8 cellular contexts compared by ENCODE assay signal in the genomic region with DNA sequence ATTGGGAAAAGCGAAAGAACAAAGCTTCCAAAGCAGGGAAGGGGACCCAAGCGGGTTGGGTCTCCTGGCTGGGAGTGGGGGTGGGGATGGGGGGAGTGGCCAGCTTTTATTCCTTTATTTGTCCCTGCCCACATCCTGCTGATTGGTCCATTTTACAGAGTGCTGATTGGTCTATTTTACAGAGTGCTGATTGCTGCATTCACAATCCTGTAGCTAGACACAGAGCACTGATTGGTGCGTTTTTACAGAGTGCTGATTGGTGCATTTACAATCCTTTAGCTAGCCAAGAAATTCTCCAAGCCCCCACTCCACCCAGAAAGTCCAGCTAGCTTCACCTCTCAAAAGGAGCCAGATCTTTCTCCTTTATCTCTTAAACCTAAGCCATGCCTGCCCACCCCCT. TPM values are rescaled to one million over a fixed set of nuclear protein-coding genes. Genes with fewer than 3 reads are reported as not detected.
DNase-seq lines count a peak whose midpoint lies in the region; ATAC-seq, FAIRE-seq and TF ChIP-seq lines count a peak whose summit lies in the region.
"Not testable (repeated sequence)": the region's sequence is repeated elsewhere in the genome, so short reads cannot be mapped to it uniquely, and the experiment has no call there.
"Had no signal": no experiment of that assay in that cellular context is flagged by ENCODE, and none has a peak within 500 bp of the region (broad histone marks: within the 10 kb centered on the region; RNA-seq: fewer than 3 reads in every experiment).

No MANE protein-coding gene starts in this region.

- peaks cover 70% of the 10 kb centered on the region for H3K4me1 ChIP-seq in Caco-2
- peaks cover 33% of the 10 kb centered on the region for H3K4me1 ChIP-seq in Panc1 (ENCODE audit: control insufficient read depth, insufficient read depth, low read length)
- H3K4me1 ChIP-seq in K562 (replicated peaks in 1 of 2; ENCODE audit: control insufficient read depth in 2 of 2, insufficient read depth in 2 of 2, low read length in 2 of 2): peaks cover 7 to 16% of the 10 kb centered on the region in 2 experiments; a peak in 3 of 5 replicates
- H3K4me1 ChIP-seq in H1 (replicated peaks in 1 of 4; ENCODE audit: control insufficient read depth in 3 of 4, insufficient read depth in 4 of 4, low read length in 3 of 4): peaks cover 5 to 41% (median 35%) of the 10 kb centered on the region in 4 experiments
- peaks cover 44% of the 10 kb centered on the region for H3K4me1 ChIP-seq in mesenchymal stem cell (ENCODE audit: control insufficient read depth, insufficient read depth, low read depth, low read length)

- not testable (repeated sequence) for H2BK15ac ChIP-seq in H1 (ENCODE audit: low read length); mesenchymal stem cell (ENCODE audit: low read depth, poor library complexity, severe bottlenecking)

- H3K23me2 ChIP-seq in H1 (ENCODE audit: low read depth, low read length): not testable (repeated sequence)

- not testable (repeated sequence) for H3K14ac ChIP-seq in H1 (ENCODE audit: insufficient read length); mesenchymal stem cell (ENCODE audit: low read length in 2 of 2)

- H3K4me1 Mint-ChIP-seq in Caco-2 (ENCODE audit: low read depth, unreplicated experiment) (peaks cover 43% of the 10 kb centered on the region), neural crest cell (peaks cover 75% of the 10 kb centered on the region), osteocyte (ENCODE audit: unreplicated experiment) (peaks cover 74% of the 10 kb centered on the region)

- not testable (repeated sequence) for BruUV-seq in Caco-2 (replicated peaks; lab: Mats Ljungman, UMichigan); Panc1 (replicated peaks; lab: Mats Ljungman, UMichigan); K562 (replicated peaks; lab: Mats Ljungman, UMichigan)

- H4K5ac ChIP-seq in H1 (ENCODE audit: insufficient read length, low read depth, low read length): not testable (repeated sequence)

- peak overlapping the region; percentile 10 for H3K27ac Mint-ChIP-seq in Caco-2 (ENCODE audit: unreplicated experiment)
- H3K27ac Mint-ChIP-seq in neural crest cell (ENCODE audit: unreplicated experiment): peak overlapping the region; percentile 37
- peak overlapping the region; percentile 64 for H3K27ac Mint-ChIP-seq in osteocyte (ENCODE audit: unreplicated experiment)

- H3K27me3 ChIP-seq in Caco-2 (replicated peaks; ENCODE audit: control insufficient read depth, insufficient read depth, low read length); Panc1 (ENCODE audit: control insufficient read depth, insufficient read depth, low read length); K562 (ENCODE audit: control insufficient read depth in 2 of 2, insufficient read depth in 2 of 2, low read length in 2 of 2); mesenchymal stem cell (ENCODE audit: control insufficient read depth in 1 of 2, insufficient read depth in 1 of 2, low read length in 2 of 2): not testable (repeated sequence)
- H3K27me3 ChIP-seq in H1 (replicated peaks in 1 of 4; ENCODE audit: control insufficient read depth in 3 of 4, extremely low read depth in 1 of 4, insufficient read depth in 3 of 4, low read length in 3 of 4): peaks cover 11 to 51% (median 31%) of the 10 kb centered on the region in 4 experiments

- not testable (repeated sequence) for H3K4ac ChIP-seq in H1 (replicated peaks; ENCODE audit: insufficient read length, low read depth, low read length); mesenchymal stem cell (ENCODE audit: low read depth in 1 of 2, low read length in 2 of 2)

- H2AFZ ChIP-seq in K562 (ENCODE audit: low read depth, low read length); H1 (ENCODE audit: low read length); mesenchymal stem cell (ENCODE audit: low read depth, low read length): not testable (repeated sequence)

- in situ Hi-C loops in Panc1 (cut with HindIII; ENCODE audit: low pct_unique_long_range_greater_than_20kb, low sequenced_read_pairs); K562 (cut with MboI): not testable (repeated sequence)

- not testable (repeated sequence) for H3K79me1 ChIP-seq in H1 (ENCODE audit: low read depth, low read length); mesenchymal stem cell (replicated peaks; ENCODE audit: low read length, poor library complexity, severe bottlenecking)

- H3K4me3 ChIP-seq in Caco-2 (ENCODE audit: low read depth, low read length); Panc1 (ENCODE audit: low read depth in 2 of 2, low read length in 2 of 2); K562; H1 (ENCODE audit: extremely low read depth in 1 of 4, insufficient read depth in 2 of 4, low read depth in 3 of 4, low read length in 4 of 4); mesenchymal stem cell (ENCODE audit: insufficient read depth in 1 of 2, low read depth in 1 of 2, low read length in 2 of 2): not testable (repeated sequence)

- H3K4me3 Mint-ChIP-seq in Caco-2 (ENCODE audit: unreplicated experiment); osteocyte (ENCODE audit: unreplicated experiment): not testable (repeated sequence)
- H3K4me3 Mint-ChIP-seq in neural crest cell: peak overlapping the region; percentile 18

- intact Hi-C loops in Caco-2 (cut with micrococcal nuclease; ENCODE audit: unreplicated experiment); Panc1 (cut with micrococcal nuclease; ENCODE audit: unreplicated experiment): not testable (repeated sequence)
- intact Hi-C loops in K562 (cut with micrococcal nuclease): loop anchor here (10.0 kb wide), 1 partner anchor 237 kb away; no protein-coding TSS in a partner anchor

- not testable (repeated sequence) for H3K18ac ChIP-seq in H1 (ENCODE audit: extremely low read depth, low read length); mesenchymal stem cell (ENCODE audit: low read depth in 1 of 2, low read length in 2 of 2)

- not testable (repeated sequence) for TF ChIP-seq RAD21 in K562 (CRISPR knock-in tag; conservative IDR thresholded peaks at IDR 0.05 in 1 of 2, IDR thresholded peaks at IDR 0.05 in 1 of 2); H1 (IDR thresholded peaks at IDR 0.05 in 1 of 2, conservative IDR thresholded peaks at IDR 0.05 in 1 of 2; ENCODE audit: low read depth in 2 of 2, low read length in 2 of 2)

- POLR2A ChIA-PET in Caco-2 (lab: Charles Lee); Panc1 (lab: Charles Lee): not testable (repeated sequence)
- POLR2A ChIA-PET in K562 (lab: Yijun Ruan, JAX) (interaction anchor here (0.6 to 1.6 kb wide), 3 partner anchors 15 to 192 kb away, joined by 3 read pairs; no protein-coding TSS in a partner anchor), H1 (lab: Charles Lee; ENCODE audit: partially characterized antibody) (interaction anchor here (0.5 to 14.7 kb wide), 5 partner anchors 9 to 69 kb away, joined by 3 to 219 read pairs (median 3); partner anchors contain the start of genes FZD2 and GPATCH8)

- H3K79me2 ChIP-seq in K562 (ENCODE audit: control insufficient read depth, insufficient read depth, low read length); H1 (ENCODE audit: control insufficient read depth in 1 of 2, insufficient read depth in 2 of 2, low read length in 2 of 2): not testable (repeated sequence)

- not testable (repeated sequence) for H3K9me1 ChIP-seq in K562 (ENCODE audit: control insufficient read depth, insufficient read depth, low read length)

- DNase-seq in Caco-2; Panc1 (ENCODE audit: low read depth, low spot score); K562 (ENCODE audit: extremely low read depth in 1 of 4, low spot score in 3 of 4); H1 (ENCODE audit: low read depth in 1 of 2, low spot score in 2 of 2); mesenchymal stem cell; neural crest cell (ENCODE audit: low read depth, low spot score); osteocyte (ENCODE audit: extremely low spot score, unreplicated experiment): not testable (repeated sequence)

- peaks cover 22% of the 10 kb centered on the region for H3K36me3 Mint-ChIP-seq in Caco-2 (ENCODE audit: insufficient read depth, unreplicated experiment)
- H3K36me3 Mint-ChIP-seq in neural crest cell (ENCODE audit: low read depth); osteocyte (ENCODE audit: unreplicated experiment): not testable (repeated sequence)

- H3K9ac ChIP-seq in K562 (ENCODE audit: insufficient read depth in 1 of 2, low read depth in 2 of 2, low read length in 2 of 2); H1 (replicated peaks in 1 of 4; ENCODE audit: extremely low read depth in 1 of 4, low read depth in 3 of 4, low read length in 3 of 4); mesenchymal stem cell (ENCODE audit: low read length): not testable (repeated sequence)

- H3K56ac ChIP-seq in H1 (replicated peaks; ENCODE audit: insufficient read length, low read depth, low read length): not testable (repeated sequence)

- H3K36me3 ChIP-seq in Caco-2 (ENCODE audit: control insufficient read depth, insufficient read depth, low read length); Panc1 (ENCODE audit: control insufficient read depth, insufficient read depth, low read length); K562 (ENCODE audit: control insufficient read depth, insufficient read depth, low read length); H1 (ENCODE audit: control insufficient read depth in 2 of 4, insufficient read depth in 4 of 4, low read length in 3 of 4); mesenchymal stem cell (ENCODE audit: control insufficient read depth in 1 of 2, insufficient read depth in 2 of 2, low read depth in 1 of 2, low read length in 2 of 2): not testable (repeated sequence)

- H3K9me3 ChIP-seq in Caco-2; Panc1 (ENCODE audit: control insufficient read depth, insufficient read depth, low read depth, low read length); K562 (replicated peaks; ENCODE audit: control insufficient read depth, insufficient read depth, low read depth, low read length); H1 (ENCODE audit: insufficient read depth in 2 of 2, low read depth in 1 of 2, low read length in 1 of 2); mesenchymal stem cell (ENCODE audit: control insufficient read depth, low read length): not testable (repeated sequence)

- H2AK5ac ChIP-seq in H1 (ENCODE audit: low read depth, low read length): not testable (repeated sequence)
- H2AK5ac ChIP-seq in mesenchymal stem cell (ENCODE audit: low read length, severe bottlenecking): peak overlapping the region; percentile 44

- not testable (repeated sequence) for H4K8ac ChIP-seq in H1 (ENCODE audit: extremely low read depth, insufficient read depth, low read length); mesenchymal stem cell (ENCODE audit: low read length)

- WGBS in K562 (ENCODE audit: insufficient coverage, low coverage, missing lambda C conversion rate): 70% methylated on average over 3 of the region's 3 CpGs
- WGBS in H1 (ENCODE audit: extremely low coverage in 1 of 2, insufficient coverage in 1 of 2, insufficient read length in 1 of 2, insufficient replicate concordance in 2 of 2, low coverage in 1 of 2, low lambda C conversion rate in 2 of 2, missing lambda C conversion rate in 1 of 2), 2 experiments: 83% methylated on average over 3 of the region's 3 CpGs; no CpG with 5 or more reads in 1 of the 2 experiments
- 100% methylated on average over 3 of the region's 3 CpGs for WGBS in mesenchymal stem cell

- TF ChIP-seq EP300 in K562 (IDR thresholded peaks at IDR 0.05; ENCODE audit: low read length); H1 (IDR thresholded peaks at IDR 0.05; ENCODE audit: borderline replicate concordance in 1 of 2, low read depth in 2 of 2, low read length in 2 of 2): not testable (repeated sequence)

- not testable (repeated sequence) for H3K23ac ChIP-seq in H1 (ENCODE audit: insufficient read length); mesenchymal stem cell (ENCODE audit: low read length in 2 of 2)

- H4K91ac ChIP-seq in H1 (replicated peaks; ENCODE audit: insufficient read length, low read length); mesenchymal stem cell (ENCODE audit: low read length): not testable (repeated sequence)

- H4K20me1 ChIP-seq in K562 (replicated peaks; ENCODE audit: control insufficient read depth, insufficient read depth, low read length); H1 (replicated peaks in 1 of 2; ENCODE audit: control insufficient read depth in 1 of 2, insufficient read depth in 2 of 2, low read length in 2 of 2): not testable (repeated sequence)

- peak overlapping the region; percentile 59; the same call in 1 of the 2 replicates for H3K27ac ChIP-seq in Panc1 (ENCODE audit: low read length)
- not testable (repeated sequence) for H3K27ac ChIP-seq in K562 (ENCODE audit: extremely low read depth, low read depth, low read length); H1 (ENCODE audit: low read depth, low read length); mesenchymal stem cell (ENCODE audit: low read length, poor library complexity, severe bottlenecking)

- ATAC-seq in Panc1, K562: not testable (repeated sequence)

- not testable (repeated sequence) for H3K27me3 Mint-ChIP-seq in Caco-2 (ENCODE audit: insufficient read depth, unreplicated experiment); neural crest cell (ENCODE audit: low read depth); osteocyte (ENCODE audit: unreplicated experiment)

- H3K4me2 ChIP-seq in K562 (ENCODE audit: insufficient read depth, low read length); H1 (ENCODE audit: insufficient read depth in 1 of 2, low read depth in 2 of 2, low read length in 2 of 2); mesenchymal stem cell (ENCODE audit: low read length, poor library complexity, severe bottlenecking): not testable (repeated sequence)

- not testable (repeated sequence) for H2BK20ac ChIP-seq in H1 (ENCODE audit: low read length)

- not testable (repeated sequence) for FAIRE-seq in K562 (lab: Jason Lieb, UNC); H1 (lab: Jason Lieb, UNC)

- not testable (repeated sequence) for H2BK12ac ChIP-seq in H1 (ENCODE audit: low read depth, low read length)
- H2BK12ac ChIP-seq in mesenchymal stem cell (ENCODE audit: low read length in 2 of 2): peak overlapping the region in 1 of 2 experiments; percentile 85

- CTCF ChIA-PET in Caco-2 (lab: Charles Lee); K562 (lab: Yijun Ruan, JAX; ENCODE audit: low intra/inter-chr PET ratio): not testable (repeated sequence)
- CTCF ChIA-PET in Panc1 (lab: Charles Lee): interaction anchor here (0.9 kb wide), 1 partner anchor 49 kb away, joined by 12 read pairs; no protein-coding TSS in a partner anchor
- CTCF ChIA-PET in H1 (lab: Charles Lee; ENCODE audit: partially characterized antibody): interaction anchor here (0.6 to 7.3 kb wide), 9 partner anchors 14 to 1144 kb away, joined by 3 to 68 read pairs (median 4); partner anchors contain the start of gene FZD2

- TF ChIP-seq POLR2A in K562 (conservative IDR thresholded peaks at IDR 0.05); H1 (IDR thresholded peaks at IDR 0.05; ENCODE audit: control extremely low read depth in 1 of 2, low read depth in 2 of 2, low read length in 2 of 2): not testable (repeated sequence)

- not testable (repeated sequence) for TF ChIP-seq CTCF in Caco-2 (IDR thresholded peaks at IDR 0.05; ENCODE audit: insufficient read depth in 1 of 2, low read depth in 1 of 2, low read length in 1 of 2, severe bottlenecking in 1 of 2, unreplicated experiment in 1 of 2); Panc1 (IDR thresholded peaks at IDR 0.05); K562 (IDR thresholded peaks at IDR 0.05 in 2 of 3, conservative IDR thresholded peaks at IDR 0.05 in 1 of 3; ENCODE audit: insufficient read depth in 2 of 3, low read depth in 1 of 3, low read length in 3 of 3); H1 (IDR thresholded peaks at IDR 0.05; ENCODE audit: control extremely low read depth in 1 of 3, insufficient read depth in 1 of 3, low read depth in 1 of 3, low read length in 3 of 3); neural crest cell (conservative IDR thresholded peaks at IDR 0.05); osteocyte (IDR thresholded peaks at IDR 0.05)

- H2BK5ac ChIP-seq in H1 (ENCODE audit: low read depth, low read length); mesenchymal stem cell (ENCODE audit: low read depth, low read length, poor library complexity, severe bottlenecking): not testable (repeated sequence)

- not testable (repeated sequence) for H3K9me3 Mint-ChIP-seq in Caco-2 (ENCODE audit: unreplicated experiment); neural crest cell; osteocyte (ENCODE audit: unreplicated experiment)

- not testable (repeated sequence) for H2BK120ac ChIP-seq in H1 (replicated peaks; ENCODE audit: low read depth, low read length); mesenchymal stem cell (ENCODE audit: low read depth, low read length)

RNA-seq across cellular contexts. Expression of gene FZD2, which starts 19.4 kb away (rescaled TPM):
- total RNA-seq in Caco-2 (2022) (36.4 and 39.5 TPM in 2 replicates), Panc1 (2021; ENCODE audit: unreplicated experiment) (35.4 TPM), K562 (2014; rRNA removed) (1.1 and 1.2 TPM in 2 replicates), K562 (2014; rRNA removed; fragmentation: Illumina TruSeq; extraction: Trizol) (0.10 and 0.11 TPM in 2 replicates), K562 (2015; rRNA removed; fragmentation: Illumina TruSeq; extraction: Trizol) (0.68 and 1.1 TPM in 2 replicates), K562 (2021) (3.5 and 3.7 TPM in 2 replicates), neural crest cell (93.5 and 96.2 TPM in 2 replicates), osteocyte (203 and 207 TPM in 2 replicates)
- 54.3 TPM for polyA plus RNA-seq in Panc1 (2012; ENCODE audit: insufficient read length)
- total RNA-seq in K562 (2011; cell fraction: chromatin; rRNA removed; ENCODE audit: low replicate concordance): 1.3 and 4.1 TPM in 2 replicates
- 7.2 and 8.2 TPM in 2 replicates for total RNA-seq in K562 (2011; cell fraction: nucleolus; rRNA removed)
- 2.8 and 3.5 TPM in 2 replicates for total RNA-seq in K562 (2011; cell fraction: nucleoplasm; rRNA removed)
- polyA plus RNA-seq in K562 (2011; rRNA removed) (1.8 and 3.1 TPM in 2 replicates), K562 (2014; fragmentation: Illumina TruSeq; extraction: Trizol) (0.31 and 1.5 TPM in 2 replicates), K562 (2014; fragmentation: Nextera tagmentation; extraction: Ambion mirVana) (under 1 TPM in 1 of 2 experiments, not detected in 1; 0.03 TPM), K562 (2014; rRNA removed) (2.1 and 4.5 TPM in 2 replicates), H1 (2011; rRNA removed) (86.7 and 93.6 TPM in 2 replicates)
- polyA plus RNA-seq in K562 (2011; cell fraction: cytosol; rRNA removed): 6.1 and 11.5 TPM in 2 replicates
- 4.8 and 5.5 TPM in 2 replicates for polyA plus RNA-seq in K562 (2011; cell fraction: nucleus; rRNA removed)
- 2.8 and 5.2 TPM in 2 replicates for polyA plus RNA-seq in K562 (2012)
- 1.1 and 2.1 TPM in 2 replicates for polyA minus RNA-seq in K562 (2011; rRNA and poly(A)+ RNA removed)
- 4.9 and 6.1 TPM in 2 replicates for polyA minus RNA-seq in K562 (2011; cell fraction: cytosol; rRNA and poly(A)+ RNA removed)
- polyA minus RNA-seq in K562 (2011; cell fraction: nucleus; rRNA and poly(A)+ RNA removed): 2.3 and 3.8 TPM in 2 replicates
- total RNA-seq in H1 (2021; fragmentation: NEBNext Ultra II Directional; extraction: Animal tissue kit (Norgen Biotek cat#: 25700)): 17.0 and 17.6 TPM in 2 replicates
- 41.3 TPM for polyA plus RNA-seq in H1 (2011; cell fraction: cytosol; rRNA removed)
- polyA plus RNA-seq in H1 (2011; cell fraction: nucleus; rRNA removed): 37.7 TPM
- 21.7 to 33.8 TPM (median 32.4 TPM) in 4 replicates for polyA plus RNA-seq in H1 (2012, experiment 1 of 2)
- polyA plus RNA-seq in H1 (2012, experiment 2 of 2): 30.9 TPM
- 12.3 TPM for polyA plus RNA-seq in H1 (2013, experiment 1 of 2)
- polyA plus RNA-seq in H1 (2013, experiment 2 of 2): 12.0 TPM
- 22.5 and 38.9 TPM in 2 replicates for polyA minus RNA-seq in H1 (2011; rRNA and poly(A)+ RNA removed)
- polyA minus RNA-seq in H1 (2011; cell fraction: cytosol; rRNA and poly(A)+ RNA removed): 37.7 TPM
- polyA minus RNA-seq in H1 (2011; cell fraction: nucleus; rRNA and poly(A)+ RNA removed): 23.6 TPM
- polyA plus RNA-seq in mesenchymal stem cell (2013, experiment 1 of 2): 43.8 TPM
- polyA plus RNA-seq in mesenchymal stem cell (2013, experiment 2 of 2): 45.5 TPM
- total RNA-seq: CD4-positive, alpha-beta memory T cell had no signal
- polyA plus RNA-seq: CD4-positive, alpha-beta memory T cell had no signal

RNA-seq across cellular contexts. Expression of gene GPATCH8, which starts 34.7 kb away (rescaled TPM):
- total RNA-seq in Caco-2 (2022) (53.4 and 55.5 TPM in 2 replicates), Panc1 (2021; ENCODE audit: unreplicated experiment) (30.8 TPM), K562 (2014; rRNA removed) (11.6 and 12.5 TPM in 2 replicates), K562 (2014; rRNA removed; fragmentation: Illumina TruSeq; extraction: Trizol) (12.7 and 16.6 TPM in 2 replicates), K562 (2015; rRNA removed; fragmentation: Illumina TruSeq; extraction: Trizol) (12.9 and 14.1 TPM in 2 replicates), K562 (2021) (25.6 and 29.6 TPM in 2 replicates), neural crest cell (47.0 and 52.9 TPM in 2 replicates), osteocyte (52.6 and 57.1 TPM in 2 replicates)
- 14.4 TPM for polyA plus RNA-seq in Panc1 (2012; ENCODE audit: insufficient read length)
- 35.5 and 88.3 TPM in 2 replicates for total RNA-seq in K562 (2011; cell fraction: chromatin; rRNA removed; ENCODE audit: low replicate concordance)
- 15.8 and 25.9 TPM in 2 replicates for total RNA-seq in K562 (2011; cell fraction: nucleolus; rRNA removed)
- 46.9 and 79.0 TPM in 2 replicates for total RNA-seq in K562 (2011; cell fraction: nucleoplasm; rRNA removed)
- polyA plus RNA-seq in K562 (2011; rRNA removed) (10.6 and 17.3 TPM in 2 replicates), K562 (2014; fragmentation: Illumina TruSeq; extraction: Trizol) (22.2 and 24.8 TPM in 2 replicates), K562 (2014; fragmentation: Nextera tagmentation; extraction: Ambion mirVana) (10 to 100 TPM; 12.0 to 13.2 TPM), K562 (2014; rRNA removed) (14.5 and 15.6 TPM in 2 replicates), H1 (2011; rRNA removed) (20.5 and 21.6 TPM in 2 replicates)
- 7.8 and 9.3 TPM in 2 replicates for polyA plus RNA-seq in K562 (2011; cell fraction: cytosol; rRNA removed)
- 17.6 and 18.6 TPM in 2 replicates for polyA plus RNA-seq in K562 (2011; cell fraction: nucleus; rRNA removed)
- polyA plus RNA-seq in K562 (2012): 14.7 and 15.0 TPM in 2 replicates
- 29.9 and 35.0 TPM in 2 replicates for polyA minus RNA-seq in K562 (2011; rRNA and poly(A)+ RNA removed)
- polyA minus RNA-seq in K562 (2011; cell fraction: cytosol; rRNA and poly(A)+ RNA removed): 12.0 and 17.7 TPM in 2 replicates
- polyA minus RNA-seq in K562 (2011; cell fraction: nucleus; rRNA and poly(A)+ RNA removed): 11.8 and 15.6 TPM in 2 replicates
- total RNA-seq in H1 (2021; fragmentation: NEBNext Ultra II Directional; extraction: Animal tissue kit (Norgen Biotek cat#: 25700)): 51.5 and 58.1 TPM in 2 replicates
- 18.4 TPM for polyA plus RNA-seq in H1 (2011; cell fraction: cytosol; rRNA removed)
- polyA plus RNA-seq in H1 (2011; cell fraction: nucleus; rRNA removed): 35.3 TPM
- polyA plus RNA-seq in H1 (2012, experiment 1 of 2): 23.8 to 31.5 TPM (median 26.7 TPM) in 4 replicates
- polyA plus RNA-seq in H1 (2012, experiment 2 of 2): 3.3 TPM
- polyA plus RNA-seq in H1 (2013, experiment 1 of 2): 27.9 TPM
- 27.4 TPM for polyA plus RNA-seq in H1 (2013, experiment 2 of 2)
- 32.5 and 32.9 TPM in 2 replicates for polyA minus RNA-seq in H1 (2011; rRNA and poly(A)+ RNA removed)
- polyA minus RNA-seq in H1 (2011; cell fraction: cytosol; rRNA and poly(A)+ RNA removed): 24.1 TPM
- polyA minus RNA-seq in H1 (2011; cell fraction: nucleus; rRNA and poly(A)+ RNA removed): 47.5 TPM
- 18.3 TPM for polyA plus RNA-seq in mesenchymal stem cell (2013, experiment 1 of 2)
- 17.8 TPM for polyA plus RNA-seq in mesenchymal stem cell (2013, experiment 2 of 2)

Comparison
In these comparisons a context has a peak if more than half of its experiments do, and no peak if none do; other contexts are left out.
1. H3K27ac Mint-ChIP-seq: peak in every context shown above with its lines; median percentile 64 in osteocyte; 37 in neural crest cell; 10 in Caco-2.